ENCODE assay signal across 8 cellular contexts in genomic region chr15:77633134-77633912, GRCh38. TPM values are rescaled to one million over a fixed set of nuclear protein-coding genes. Genes with fewer than 3 reads are reported as not detected.
DNase-seq lines count a peak whose midpoint lies in the region; ATAC-seq, FAIRE-seq and TF ChIP-seq lines count a peak whose summit lies in the region.

No MANE protein-coding gene starts in this region.

- H3K27me3 ChIP-seq in endothelial cell of umbilical vein (ENCODE audit: control insufficient read depth in 2 of 2, insufficient read depth in 2 of 2, low read length in 2 of 2): peaks cover 39 to 45% of the 10 kb centered on the region in 2 experiments

- H3K27ac Mint-ChIP-seq in mesothelial cell of epicardium: no peak overlapping the region

- H3K27ac ChIP-seq in 22Rv1 (peak overlapping the region; percentile 55), endothelial cell of umbilical vein (ENCODE audit: insufficient read depth, low read depth, low read length) (no peak overlapping the region)

- DNase-seq in GM12891 (ENCODE audit: insufficient read length, low spot score) (peak; percentile 96), NCI-H82 (lab: John Stamatoyannopoulos, UW) (peak; percentile 94), endothelial cell of umbilical vein (ENCODE audit: low read depth, low spot score) (peak; percentile 76), mesothelial cell of epicardium (ENCODE audit: low spot score in 2 of 2, unreplicated experiment in 2 of 2) (peak; percentile 82 to 93)
- peak; percentile 36 for DNase-seq in activated CD8-positive, alpha-beta memory T cell treated with anti-CD3 and anti-CD28 coated beads, Interleukin-2, amount 50 U/mL, for 24 hours (ENCODE audit: extremely low read depth)
- peak; percentile 45 for DNase-seq in stimulated activated CD8-positive, alpha-beta memory T cell treated with anti-CD3 and anti-CD28 coated beads, Interleukin-15, amount 100 ng/mL, for 24 hours (ENCODE audit: low read depth)

- H3K4me2 ChIP-seq in endothelial cell of umbilical vein (ENCODE audit: insufficient read depth, low read length): peak overlapping the region; percentile 45

- no peaks in the 10 kb centered on the region for H3K36me3 ChIP-seq in endothelial cell of umbilical vein (ENCODE audit: control insufficient read depth in 2 of 2, extremely low read depth in 1 of 2, insufficient read depth in 2 of 2, low read length in 2 of 2)

- POLR2A ChIA-PET in endothelial cell of umbilical vein (lab: Charles Lee): interaction anchor here (0.5 kb wide), 1 partner anchor 37 kb away, joined by 4 read pairs; no protein-coding TSS in a partner anchor

- no peak overlapping the region for H3K9ac ChIP-seq in endothelial cell of umbilical vein (replicated peaks; ENCODE audit: extremely low read depth, insufficient read depth, low read length)

- H3K4me1 ChIP-seq in endothelial cell of umbilical vein (ENCODE audit: control insufficient read depth, extremely low read depth, insufficient read depth, low read length): peaks cover 3% of the 10 kb centered on the region

- no peaks in the 10 kb centered on the region for H3K9me3 Mint-ChIP-seq in mesothelial cell of epicardium

- TF ChIP-seq CTCF in 22Rv1 (IDR thresholded peaks at IDR 0.05) (peak; percentile 100), endothelial cell of umbilical vein (IDR thresholded peaks at IDR 0.05; ENCODE audit: extremely low read depth in 1 of 2, insufficient read depth in 1 of 2, low read depth in 1 of 2, low read length in 2 of 2) (peak; percentile 100), mesothelial cell of epicardium (IDR thresholded peaks at IDR 0.05; ENCODE audit: unreplicated experiment) (peak; percentile 97)

- BruUV-seq in endothelial cell of umbilical vein (replicated peaks; lab: Mats Ljungman, UMichigan): no TSS peak

- H3K9me3 ChIP-seq in endothelial cell of umbilical vein (replicated peaks; ENCODE audit: control insufficient read depth, insufficient read depth, low read length): no peaks in the 10 kb centered on the region

- peak; percentile 74 for FAIRE-seq in GM12891 (lab: Jason Lieb, UNC)
- FAIRE-seq in endothelial cell of umbilical vein (lab: Jason Lieb, UNC): peak; percentile 93

- H3K79me2 ChIP-seq in endothelial cell of umbilical vein (ENCODE audit: control insufficient read depth, insufficient read depth, low read length): no peaks in the 10 kb centered on the region

- dilution Hi-C loops in endothelial cell of umbilical vein (cut with MboI; ENCODE audit: extremely low pct_ligation_motif_present, low sequenced_read_pairs): no loop called here

- peaks cover 65% of the 10 kb centered on the region for H3K27me3 Mint-ChIP-seq in mesothelial cell of epicardium (ENCODE audit: low read depth)

- peak overlapping the region; percentile 67 for H3K4me3 Mint-ChIP-seq in mesothelial cell of epicardium

- peak overlapping the region in 2 of 3 experiments; percentile 9 to 37 for H3K4me3 ChIP-seq in endothelial cell of umbilical vein (replicated peaks in 1 of 3; ENCODE audit: insufficient read depth in 1 of 3, low read depth in 1 of 3, low read length in 3 of 3)

- H3K9me1 ChIP-seq in endothelial cell of umbilical vein (replicated peaks; ENCODE audit: control insufficient read depth, extremely low read depth, insufficient read depth, low read length): no peaks in the 10 kb centered on the region

- peak overlapping the region; percentile 83 for H2AFZ ChIP-seq in endothelial cell of umbilical vein (ENCODE audit: low read depth, low read length)

- intact Hi-C loops in endothelial cell of umbilical vein (cut with micrococcal nuclease): loop anchor here (1.0 to 10.0 kb wide), 4 partner anchors 151 to 526 kb away; no protein-coding TSS in a partner anchor

- ATAC-seq in HG03196 (IDR thresholded peaks at IDR 0.05; ENCODE audit: unreplicated experiment): peak; percentile 72

- H3K4me1 Mint-ChIP-seq in mesothelial cell of epicardium: peaks cover 17% of the 10 kb centered on the region

- H3K36me3 Mint-ChIP-seq in mesothelial cell of epicardium: no peaks in the 10 kb centered on the region

- H4K20me1 ChIP-seq in endothelial cell of umbilical vein (replicated peaks; ENCODE audit: control insufficient read depth, extremely low read depth, insufficient read depth, low read length): no peaks in the 10 kb centered on the region

- CTCF ChIA-PET in endothelial cell of umbilical vein (lab: Charles Lee): interaction anchor here (0.6 to 5.9 kb wide), 50 partner anchors 9 to 665 kb away, joined by 3 to 116 read pairs (median 4); no protein-coding TSS in a partner anchor

- TF ChIP-seq POLR2A in GM12891 (IDR thresholded peaks at IDR 0.05; ENCODE audit: low read depth, low read length) (no peak), endothelial cell of umbilical vein (IDR thresholded peaks at IDR 0.05; ENCODE audit: low read depth, low read length) (no peak)

TF ChIP-seq in GM12891, 5 proteins besides CTCF, POLR2A, EP300 and RAD21:
- TF ChIP-seq POU2F2 (IDR thresholded peaks at IDR 0.05; ENCODE audit: low read depth, low read length): no peak
- no peak for TF ChIP-seq SPI1 (IDR thresholded peaks at IDR 0.05; ENCODE audit: low read depth, low read length)
- no peak for TF ChIP-seq PAX5 (IDR thresholded peaks at IDR 0.05; ENCODE audit: insufficient read depth, low read length, severe bottlenecking)
- TF ChIP-seq TAF1 (IDR thresholded peaks at IDR 0.05; ENCODE audit: low read depth, low read length): no peak
- TF ChIP-seq POLR2AphosphoS5 (IDR thresholded peaks at IDR 0.05; ENCODE audit: low read depth, low read length): no peak
TF ChIP-seq in GM12891: peak in this region for 0.

TF ChIP-seq in endothelial cell of umbilical vein, 7 proteins besides CTCF, POLR2A, EP300 and RAD21:
- TF ChIP-seq EZH2 (IDR thresholded peaks at IDR 0.05; ENCODE audit: borderline replicate concordance, low read depth, low read length, severe bottlenecking) (peak; percentile 90), MAX (IDR thresholded peaks at IDR 0.05; ENCODE audit: insufficient read depth, insufficient read length) (peak; percentile 32), GATA2 (IDR thresholded peaks at IDR 0.05; ENCODE audit: insufficient read depth, insufficient read length, low read depth, low read length) (no peak), FOS (IDR thresholded peaks at IDR 0.05; ENCODE audit: borderline replicate concordance, insufficient read depth, low read length) (no peak), MYC (IDR thresholded peaks at IDR 0.05; ENCODE audit: low read depth, low read length) (no peak), POLR2AphosphoS5 (IDR thresholded peaks at IDR 0.05; ENCODE audit: insufficient read depth, low read depth, low read length) (no peak), JUN (IDR thresholded peaks at IDR 0.05; ENCODE audit: borderline replicate concordance, insufficient read depth, insufficient read length, low read depth) (no peak)

RNA-seq across cellular contexts. Expression of gene LINGO1, which starts 0.6 kb away (rescaled TPM):
- 0.17 TPM for polyA plus RNA-seq in GM12891 (2012; ENCODE audit: low read depth, missing spikeins)
- total RNA-seq in endothelial cell of umbilical vein (0.32 and 0.33 TPM in 2 replicates), mesothelial cell of epicardium (16.5 to 18.7 TPM (median 18.0 TPM) in 3 replicates)
- 0.15 and 0.30 TPM in 2 replicates for polyA plus RNA-seq in endothelial cell of umbilical vein
- 0.18 and 0.21 TPM in 2 replicates for polyA plus RNA-seq in endothelial cell of umbilical vein (2011; cell fraction: cytosol; rRNA removed)
- not detected in 2 replicates for polyA plus RNA-seq in endothelial cell of umbilical vein (2011; cell fraction: nucleus; rRNA removed)
- 0.99 and 2.0 TPM in 2 replicates for polyA plus RNA-seq in endothelial cell of umbilical vein (2012)
- 0.25 and 0.70 TPM in 2 replicates for polyA minus RNA-seq in endothelial cell of umbilical vein
- polyA minus RNA-seq in endothelial cell of umbilical vein (2011; cell fraction: cytosol; rRNA and poly(A)+ RNA removed): not detected
- not detected in 2 replicates for polyA minus RNA-seq in endothelial cell of umbilical vein (2011; cell fraction: nucleus; rRNA and poly(A)+ RNA removed)

Comparison
In these comparisons a context has a peak if more than half of its experiments do, and no peak if none do; other contexts are left out.
1. DNase-seq: peak in every context shown above with its lines; median percentile 96 in GM12891; 94 in NCI-H82; 88 in mesothelial cell of epicardium; 76 in endothelial cell of umbilical vein; 45 in stimulated activated CD8-positive, alpha-beta memory T cell treated with anti-CD3 and anti-CD28 coated beads, Interleukin-15, amount 100 ng/mL, for 24 hours; 36 in activated CD8-positive, alpha-beta memory T cell treated with anti-CD3 and anti-CD28 coated beads, Interleukin-2, amount 50 U/mL, for 24 hours.
2. RNA of gene LINGO1, which starts 0.6 kb away (total RNA-seq): 16.5 to 18.7 TPM in mesothelial cell of epicardium; 0.32 to 0.33 TPM in endothelial cell of umbilical vein; every median in the first group is over 10 times any median in the second.
3. Peak in every context shown above with its lines, with median percentiles within 50 percentile points of each other: CTCF ChIP-seq.